Comparison of ENCODE assay signal across 8 cellular contexts in the genomic region with DNA sequence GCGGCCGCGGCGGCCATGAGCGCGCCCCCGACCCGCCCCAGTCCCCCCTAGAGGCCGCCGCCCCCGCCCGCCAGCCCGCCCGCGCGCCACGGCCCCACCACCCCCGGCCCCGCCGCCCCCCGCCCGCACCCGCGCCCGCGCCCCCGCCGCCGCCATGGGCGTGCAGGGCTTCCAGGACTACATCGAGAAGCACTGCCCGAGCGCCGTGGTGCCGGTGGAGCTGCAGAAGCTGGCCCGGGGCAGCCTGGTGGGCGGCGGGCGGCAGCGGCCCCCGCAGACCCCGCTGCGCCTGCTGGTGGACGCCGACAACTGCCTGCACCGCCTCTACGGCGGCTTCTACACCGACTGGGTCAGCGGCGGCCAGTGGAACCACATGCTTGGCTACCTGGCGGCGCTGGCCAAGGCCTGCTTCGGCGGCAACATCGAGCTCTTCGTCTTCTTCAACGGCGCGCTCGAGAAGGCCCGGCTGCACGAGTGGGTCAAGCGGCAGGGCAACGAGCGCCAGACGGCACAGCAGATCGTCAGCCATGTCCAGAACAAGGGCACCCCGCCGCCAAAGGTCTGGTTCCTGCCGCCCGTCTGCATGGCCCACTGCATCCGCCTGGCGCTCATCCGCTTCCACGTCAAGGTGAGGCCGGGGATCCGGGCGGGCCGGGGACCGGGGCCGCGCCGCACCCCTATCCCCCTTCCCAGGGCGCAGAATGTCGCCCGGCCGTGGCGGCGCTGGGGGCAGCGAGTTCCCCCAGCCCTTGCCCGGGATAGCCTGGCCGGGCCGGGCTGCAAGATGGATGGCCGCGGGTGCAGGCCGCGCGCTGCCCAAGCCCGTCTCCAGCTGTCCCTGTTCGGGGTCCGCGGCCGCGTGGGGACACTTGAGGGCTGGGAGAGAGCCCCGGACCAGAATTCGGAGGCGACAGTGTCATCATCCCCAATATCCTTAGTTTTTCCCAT. TPM values are rescaled to one million over a fixed set of nuclear protein-coding genes. Genes with fewer than 3 reads are reported as not detected.
A peak's percentile ranks its signal among the peaks of the same experiment; 100 is the strongest.
DNase-seq lines count a peak whose midpoint lies in the region; ATAC-seq and TF ChIP-seq lines count a peak whose summit lies in the region.

No MANE protein-coding gene starts in this region.

- 0 to 1% methylated on average over 47 to 108 of the region's 108 CpGs for WGBS in lung, 2 donors

- intact Hi-C loops in dorsolateral prefrontal cortex (cut with DNase I), result loop anchor here (1.0 to 10.0 kb wide), 5 partner anchors 75 to 357 kb away; a partner anchor contains a TSS

- H3K27ac ChIP-seq in dorsolateral prefrontal cortex (peak overlapping the region; percentile 65 to 99 (median 94)), lung (ENCODE audit: low read depth in 1 of 2, low read length in 1 of 2) (peak overlapping the region; percentile 97 to 99)

- H3K4me3 ChIP-seq in dorsolateral prefrontal cortex (peak overlapping the region; percentile 64 to 97 (median 86)), lung (peak overlapping the region; percentile 90)

- H3K4me1 ChIP-seq in lung (ENCODE audit: control insufficient read depth in 2 of 2, insufficient read depth in 2 of 2, low read length in 2 of 2), result peaks cover 0 to 14% of the 10 kb centered on the region in 2 donors

- H3K36me3 ChIP-seq in lung (ENCODE audit: control insufficient read depth in 2 of 2, insufficient read depth in 2 of 2, low read length in 2 of 2), result peaks cover 5 to 13% of the 10 kb centered on the region in 2 donors

- H3K27me3 ChIP-seq in dorsolateral prefrontal cortex (no peaks in the 10 kb centered on the region), lung (ENCODE audit: control insufficient read depth, insufficient read depth) (no peaks in the 10 kb centered on the region)

- ATAC-seq in lung (ENCODE audit: insufficient read depth, low FRiP score) (no peak), GM19467 (IDR thresholded peaks at IDR 0.05; ENCODE audit: unreplicated experiment) (no peak)

- no peaks in the 10 kb centered on the region for H3K9me3 ChIP-seq in lung (ENCODE audit: control insufficient read depth in 2 of 2, insufficient read depth in 1 of 2, low read length in 1 of 2)

- peak; percentile 22 for DNase-seq in NK-92 treated with Interleukin-12 subunit alpha and Interleukin-12 subunit beta, amount 100 ng/mL, for 24 hours (lab: John Stamatoyannopoulos, UW)
- DNase-seq in NK-92 (lab: John Stamatoyannopoulos, UW; ENCODE audit: unreplicated experiment) (no peak), KG1 (lab: John Stamatoyannopoulos, UW) (peak; percentile 9), dorsolateral prefrontal cortex (peak in 8 of 10 donors; percentile 39 to 63 (median 52)), lung (ENCODE audit: low spot score) (peak; percentile 45)
- peak; percentile 26 to 30 for DNase-seq in activated CD4-positive, alpha-beta T cell treated with anti-CD3 and anti-CD28 coated beads, Interleukin-2, amount 50 U/mL, for 24 hours (ENCODE audit: low read depth in 1 of 2, low spot score in 1 of 2)
- DNase-seq in stimulated activated CD8-positive, alpha-beta memory T cell treated with anti-CD3 and anti-CD28 coated beads, Interleukin-12 subunit alpha, Interleukin-12 subunit beta, amount 100 ng/mL, for 4 hours (ENCODE audit: low read depth), result peak; percentile 15

- peak in 15 of 56 donors; percentile 9 to 39 (median 22) for TF ChIP-seq CTCF in dorsolateral prefrontal cortex (IDR thresholded peaks at IDR 0.05 in 54 of 56, conservative IDR thresholded peaks at IDR 0.05 in 2 of 56; ENCODE audit: low read depth in 1 of 56, partially characterized antibody in 56 of 56)
- TF ChIP-seq CTCF in lung (IDR thresholded peaks at IDR 0.05; ENCODE audit: control extremely low read depth, extremely low read depth), result no peak

RNA-seq across cellular contexts. Expression of a gene that starts 0.6 kb away (rescaled TPM):
- total RNA-seq in dorsolateral prefrontal cortex (100 to 1,000 TPM in 2 of 120 experiments, 10 to 100 TPM in 118; 57.0 to 102 (median 77.8) TPM), lung (100 to 1,000 TPM; 110 to 134 TPM)
- polyA plus RNA-seq in lung, result 10 to 100 TPM; 44.9 to 72.1 TPM

RNA-seq across cellular contexts. Expression of a gene that starts 1.3 kb away (rescaled TPM):
- total RNA-seq in dorsolateral prefrontal cortex, result 10 to 100 TPM; 34.2 to 62.8 (median 46.0) TPM
- total RNA-seq in lung, result 10 to 100 TPM; 36.5 to 51.6 TPM
- 10 to 100 TPM; 27.2 to 36.5 TPM for polyA plus RNA-seq in lung
